ENCODE assay signal across 20 cellular contexts in the genomic region with DNA sequence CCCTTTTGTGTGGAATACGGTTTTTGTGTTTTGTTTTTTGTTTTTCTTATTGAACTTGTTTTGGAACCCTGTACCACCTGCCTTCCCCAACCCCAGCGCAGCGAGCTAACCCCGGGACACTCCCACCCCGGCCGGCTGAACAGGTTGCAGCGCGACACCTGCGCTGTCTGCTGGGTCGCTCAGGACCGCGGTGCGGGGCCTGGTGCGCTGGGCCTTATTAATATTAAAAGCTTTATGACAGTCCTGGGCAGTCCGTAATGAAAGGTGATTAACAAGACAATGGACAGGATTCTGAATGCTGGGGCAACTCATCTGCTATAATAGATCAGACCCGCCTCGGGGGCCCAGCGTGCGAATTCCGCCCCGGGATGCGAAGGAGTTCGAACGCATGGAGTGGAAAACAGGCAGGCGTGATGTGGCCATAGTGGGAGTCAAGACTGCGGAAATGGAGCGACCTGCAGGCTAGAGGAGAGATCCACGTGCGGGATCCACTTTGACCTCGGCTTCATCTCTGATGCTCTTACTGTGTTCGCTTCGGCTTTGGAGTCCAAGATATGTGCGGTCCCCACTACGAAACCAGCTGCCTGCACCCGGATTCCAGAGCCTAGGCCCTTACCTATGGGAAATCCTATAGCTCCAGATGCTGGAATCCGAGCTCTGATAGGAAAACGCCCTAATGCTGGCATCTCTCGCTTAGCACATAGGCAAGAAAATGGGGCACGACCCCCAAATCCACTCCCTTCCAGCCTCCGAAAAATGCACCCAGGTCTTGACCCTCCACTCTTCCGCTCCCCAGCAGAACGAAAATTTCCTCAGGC.
DNase-seq lines count a peak whose midpoint lies in the region; ATAC-seq and TF ChIP-seq lines count a peak whose summit lies in the region.
"Had no signal": no experiment of that assay in that cellular context is flagged by ENCODE, and none has a peak within 500 bp of the region (broad histone marks: within the 10 kb centered on the region; RNA-seq: fewer than 3 reads in every experiment).

No MANE protein-coding gene starts in this region.

- H3K4me1 ChIP-seq in mammary epithelial cell (ENCODE audit: insufficient read depth, low read length): no peaks in the 10 kb centered on the region
- H3K4me1 ChIP-seq: prostate gland had no signal

- no peaks in the 10 kb centered on the region for H4K20me1 ChIP-seq in mammary epithelial cell (ENCODE audit: insufficient read depth, low read length)

- H2AFZ ChIP-seq in mammary epithelial cell (ENCODE audit: low read depth, low read length): no peak overlapping the region

- H3K9me3 Mint-ChIP-seq in effector memory CD8-positive, alpha-beta T cell: no peaks in the 10 kb centered on the region
- no peaks in the 10 kb centered on the region for H3K9me3 Mint-ChIP-seq in nephron progenitor cell
- H3K9me3 Mint-ChIP-seq in activated CD4-positive, alpha-beta memory T cell treated with anti-CD3 and anti-CD28 coated beads for 36 hours: no peaks in the 10 kb centered on the region

- POLR2A ChIA-PET in activated CD4-positive, alpha-beta memory T cell treated with anti-CD3 and anti-CD28 coated beads for 36 hours (lab: Charles Lee): no interaction called here

- H3K4me3 ChIP-seq in mammary epithelial cell (replicated peaks in 1 of 3; ENCODE audit: insufficient read depth in 1 of 3, low read depth in 2 of 3, low read length in 3 of 3): no peak overlapping the region
- H3K4me3 ChIP-seq: left lung, prostate gland, uterus had no signal

- peaks cover 14 to 15% of the 10 kb centered on the region in 2 donors for H3K4me1 Mint-ChIP-seq in effector memory CD8-positive, alpha-beta T cell (ENCODE audit: low read depth in 2 of 2)
- H3K4me1 Mint-ChIP-seq in nephron progenitor cell: peaks cover 49% of the 10 kb centered on the region
- H3K4me1 Mint-ChIP-seq in activated CD4-positive, alpha-beta memory T cell treated with anti-CD3 and anti-CD28 coated beads for 36 hours (ENCODE audit: low read depth): peaks cover 17% of the 10 kb centered on the region

- dilution Hi-C loops in mammary epithelial cell (cut with HindIII; ENCODE audit: low sequenced_read_pairs): no loop called here

- no peak overlapping the region for H3K4me2 ChIP-seq in mammary epithelial cell (ENCODE audit: insufficient read depth, low read depth, low read length)

- H3K27ac Mint-ChIP-seq in effector memory CD8-positive, alpha-beta T cell: peak overlapping the region in 1 of 2 donors; percentile 33
- no peak overlapping the region for H3K27ac Mint-ChIP-seq in nephron progenitor cell
- H3K27ac Mint-ChIP-seq in activated CD4-positive, alpha-beta memory T cell treated with anti-CD3 and anti-CD28 coated beads for 36 hours: no peak overlapping the region

- H3K27me3 Mint-ChIP-seq in effector memory CD8-positive, alpha-beta T cell: peaks cover 55 to 73% of the 10 kb centered on the region in 2 donors
- H3K27me3 Mint-ChIP-seq in nephron progenitor cell (ENCODE audit: low read depth, poor library complexity): peaks cover 92% of the 10 kb centered on the region
- peaks cover 61% of the 10 kb centered on the region for H3K27me3 Mint-ChIP-seq in activated CD4-positive, alpha-beta memory T cell treated with anti-CD3 and anti-CD28 coated beads for 36 hours

- peaks cover 48% of the 10 kb centered on the region for H3K27me3 ChIP-seq in mammary epithelial cell (ENCODE audit: insufficient read depth, low read length)

- TF ChIP-seq CTCF in nephron progenitor cell (IDR thresholded peaks at IDR 0.05) (no peak), mammary epithelial cell (conservative IDR thresholded peaks at IDR 0.05 in 1 of 2, IDR thresholded peaks at IDR 0.05 in 1 of 2; ENCODE audit: extremely low read depth in 1 of 2, insufficient read depth in 1 of 2, low read depth in 1 of 2, low read length in 2 of 2) (no peak)

- no peak for ATAC-seq in effector memory CD8-positive, alpha-beta T cell (replicated peaks)
- ATAC-seq in HG03469 (IDR thresholded peaks at IDR 0.05; ENCODE audit: unreplicated experiment): no peak

- CTCF ChIA-PET in mammary epithelial cell (lab: Charles Lee; ENCODE audit: low non-redundant PET): no interaction called here
- CTCF ChIA-PET in activated CD4-positive, alpha-beta memory T cell treated with anti-CD3 and anti-CD28 coated beads for 36 hours (lab: Charles Lee): no interaction called here

- peak; percentile 1 for DNase-seq in stimulated activated CD4-positive, alpha-beta T cell treated with anti-CD3 and anti-CD28 coated beads, Interleukin-15, amount 100 ng/mL, for 24 hours
- DNase-seq in stimulated activated CD4-positive, alpha-beta T cell treated with anti-CD3 and anti-CD28 coated beads, Interleukin-12 subunit alpha, Interleukin-12 subunit beta, amount 100 ng/mL, for 4 hours: no peak
- DNase-seq in effector memory CD8-positive, alpha-beta T cell: no peak
- DNase-seq in nephron progenitor cell: peak; percentile 19
- DNase-seq in NCI-H1092 (lab: John Stamatoyannopoulos, UW): no peak
- DNase-seq in mammary epithelial cell: no peak
- DNase-seq in activated CD4-positive, alpha-beta memory T cell treated with anti-CD3 and anti-CD28 coated beads for 36 hours: no peak
- DNase-seq: activated CD4-positive, alpha-beta T cell treated with anti-CD3 and anti-CD28 coated beads for 48 hours; activated naive CD4-positive, alpha-beta T cell treated with anti-CD3 and anti-CD28 coated beads, Interleukin-2, amount 50 U/mL, for 16 hours; activated T-cell treated with anti-CD3 and anti-CD28 coated beads for 4 hours; Calu3; effector CD4-positive, alpha-beta T cell; GDM1; GOT3; NCI-H226; stomach; uterus had no signal

- no peaks in the 10 kb centered on the region for H3K79me2 ChIP-seq in mammary epithelial cell (ENCODE audit: insufficient read depth, low read length)

- no TSS peak for BruUV-seq in mammary epithelial cell (replicated peaks; lab: Mats Ljungman, UMichigan)

- H3K36me3 ChIP-seq in mammary epithelial cell (ENCODE audit: insufficient read depth, low read length): no peaks in the 10 kb centered on the region
- H3K36me3 ChIP-seq: left lung, prostate gland, stomach, uterus had no signal

- H3K9ac ChIP-seq in mammary epithelial cell (ENCODE audit: insufficient read depth, low read length): no peak overlapping the region

- in situ Hi-C loops in mammary epithelial cell (cut with MboI; ENCODE audit: low sequenced_read_pairs in 2 of 2): no loop called here

- no peaks in the 10 kb centered on the region for H3K36me3 Mint-ChIP-seq in effector memory CD8-positive, alpha-beta T cell (ENCODE audit: insufficient read depth)
- H3K36me3 Mint-ChIP-seq in nephron progenitor cell (ENCODE audit: low read depth): no peaks in the 10 kb centered on the region
- H3K36me3 Mint-ChIP-seq in activated CD4-positive, alpha-beta memory T cell treated with anti-CD3 and anti-CD28 coated beads for 36 hours: no peaks in the 10 kb centered on the region

- no peak overlapping the region for H3K27ac ChIP-seq in mammary epithelial cell (ENCODE audit: insufficient read depth, low read depth, low read length)
- H3K27ac ChIP-seq: left lung, prostate gland, stomach, uterus had no signal

- no peaks in the 10 kb centered on the region for H3K9me3 ChIP-seq in mammary epithelial cell (replicated peaks; ENCODE audit: insufficient read depth, low read length)
- H3K9me3 ChIP-seq: left lung, prostate gland, uterus had no signal

- H3K4me3 Mint-ChIP-seq in effector memory CD8-positive, alpha-beta T cell: peak overlapping the region; percentile 32 to 53
- peak overlapping the region; percentile 56 for H3K4me3 Mint-ChIP-seq in nephron progenitor cell
- H3K4me3 Mint-ChIP-seq in activated CD4-positive, alpha-beta memory T cell treated with anti-CD3 and anti-CD28 coated beads for 36 hours: no peak overlapping the region

- 19% methylated on average over 33 of the region's 42 CpGs for WGBS in mammary epithelial cell (ENCODE audit: low coverage, missing lambda C conversion rate)

- intact Hi-C loops in mammary epithelial cell (cut with micrococcal nuclease): no loop called here
- intact Hi-C loops in activated CD4-positive, alpha-beta memory T cell treated with anti-CD3 and anti-CD28 coated beads for 36 hours (cut with micrococcal nuclease): loop anchor here (2.0 to 5.0 kb wide), 2 partner anchors 15 to 119 kb away; a partner anchor contains a TSS

Comparison
In these comparisons a context has a peak if more than half of its experiments do, and no peak if none do; other contexts are left out.
1. DNase-seq: peak in stimulated activated CD4-positive, alpha-beta T cell treated with anti-CD3 and anti-CD28 coated beads, Interleukin-15, amount 100 ng/mL, for 24 hours (single experiment) and nephron progenitor cell (single experiment); none in stimulated activated CD4-positive, alpha-beta T cell treated with anti-CD3 and anti-CD28 coated beads, Interleukin-12 subunit alpha, Interleukin-12 subunit beta, amount 100 ng/mL, for 4 hours (single experiment), effector memory CD8-positive, alpha-beta T cell (0 of 3), NCI-H1092 (single experiment), mammary epithelial cell (single experiment) and activated CD4-positive, alpha-beta memory T cell treated with anti-CD3 and anti-CD28 coated beads for 36 hours (single experiment).